ENCODE assay signal across 20 cellular contexts in the genomic region with DNA sequence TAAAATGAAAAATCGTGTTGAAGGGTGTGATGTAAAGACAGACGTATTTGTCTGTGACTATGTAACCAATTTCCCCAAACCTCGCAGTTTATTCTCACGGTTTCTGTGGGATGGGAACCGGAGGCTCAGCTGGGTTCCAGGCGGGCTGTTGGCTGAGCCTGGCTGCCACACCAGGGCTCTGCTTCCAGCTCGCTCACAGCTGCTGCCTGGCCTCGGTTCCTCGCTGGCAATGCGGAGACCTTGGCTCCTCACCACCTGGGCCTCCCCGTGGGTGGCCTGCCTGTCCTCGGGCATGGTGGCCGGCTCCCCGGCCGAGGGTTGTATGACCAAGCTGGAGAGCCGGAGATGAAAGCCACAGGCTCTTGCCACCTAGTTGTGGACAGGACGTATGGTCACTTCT.
"Had no signal": no experiment of that assay in that cellular context is flagged by ENCODE, and none has a peak within 500 bp of the region (broad histone marks: within the 10 kb centered on the region; RNA-seq: fewer than 3 reads in every experiment).

No MANE protein-coding gene starts in this region.

- H3K27me3 ChIP-seq: adrenal gland had no signal

- ATAC-seq: activated CD4-positive, CD25-positive, alpha-beta regulatory T cell treated with anti-CD3 and anti-CD28 coated beads, Interleukin-2, amount 50 U/mL, for 24 hours; activated CD8-positive, alpha-beta T cell treated with anti-CD3 and anti-CD28 coated beads for 36 hours; K562; PC-3 had no signal

- H3K4me3 ChIP-seq: adrenal gland, K562 had no signal

- DNase-seq: activated CD4-positive, alpha-beta T cell treated with anti-CD3 and anti-CD28 coated beads for 4 hours; activated CD8-positive, alpha-beta memory T cell treated with anti-CD3 and anti-CD28 coated beads, Interleukin-2, amount 50 U/mL, for 4 hours; activated CD8-positive, alpha-beta T cell treated with anti-CD3 and anti-CD28 coated beads for 36 hours; activated naive CD4-positive, alpha-beta T cell treated with anti-CD3 and anti-CD28 coated beads, Interleukin-2, amount 50 U/mL, for 16 hours; activated naive CD8-positive, alpha-beta T cell treated with anti-CD3 and anti-CD28 coated beads, Interleukin-2, amount 10 ng/mL, durations not matched to agents 7 days and 5 days; adrenal gland; anterior cingulate cortex; Karpas-422; MM.1S; NCI-H1105 treated with DMSO at 0.1 percent for 48 hours; NCI-H1436 treated with DMSO at 0.1 percent for 48 hours; NCI-H187; NCI-H2081 treated with DMSO at 0.1 percent for 48 hours; NCI-H446 treated with DMSO at 0.1 percent for 48 hours; NCI-H526; NCI-H82; PC-3; SHP77 had no signal

- H3K9me3 ChIP-seq: adrenal gland had no signal

- H3K4me1 ChIP-seq: adrenal gland had no signal

- H3K27ac ChIP-seq: adrenal gland had no signal

- H3K36me3 ChIP-seq: adrenal gland had no signal
